13 cellular contexts compared by ENCODE assay signal in genomic region chr14:56115471-56115870, GRCh38. TPM values are rescaled to one million over a fixed set of nuclear protein-coding genes. Genes with fewer than 3 reads are reported as not detected.
DNase-seq lines count a peak whose midpoint lies in the region; ATAC-seq and TF ChIP-seq lines count a peak whose summit lies in the region.
"Had no signal": no experiment of that assay in that cellular context is flagged by ENCODE, and none has a peak within 500 bp of the region (broad histone marks: within the 10 kb centered on the region; RNA-seq: fewer than 3 reads in every experiment).

No MANE protein-coding gene starts in this region.

- no peaks in the 10 kb centered on the region for H3K36me3 Mint-ChIP-seq in natural killer cell
- H3K36me3 Mint-ChIP-seq in natural killer cell treated with Interleukin-12 subunit alpha and Interleukin-12 subunit beta and Interleukin-15 and Interleukin-18, amount 100 ng/mL, for 72 hours = no peaks in the 10 kb centered on the region
- no peaks in the 10 kb centered on the region for H3K36me3 Mint-ChIP-seq in immature natural killer cell

- intact Hi-C loops in natural killer cell (cut with micrococcal nuclease) = loop anchor here (5.0 to 10.0 kb wide), 3 partner anchors 311 to 1152 kb away; partner anchors contain the start of genes AP5M1, EXOC5 and KTN1
- intact Hi-C loops in spleen (cut with DNase I; ENCODE audit: low total_unique reads) = no loop called here

- H3K9me3 Mint-ChIP-seq in natural killer cell = no peaks in the 10 kb centered on the region
- no peaks in the 10 kb centered on the region for H3K9me3 Mint-ChIP-seq in natural killer cell treated with Interleukin-12 subunit alpha and Interleukin-12 subunit beta and Interleukin-15 and Interleukin-18, amount 100 ng/mL, for 72 hours
- peaks cover 0 to 2% (median 0%) of the 10 kb centered on the region in 6 donors for H3K9me3 Mint-ChIP-seq in immature natural killer cell
- H3K9me3 Mint-ChIP-seq: H9 had no signal

- peak overlapping the region; percentile 95 to 96 for H3K27ac Mint-ChIP-seq in natural killer cell
- H3K27ac Mint-ChIP-seq in natural killer cell treated with Interleukin-12 subunit alpha and Interleukin-12 subunit beta and Interleukin-15 and Interleukin-18, amount 100 ng/mL, for 72 hours = peak overlapping the region in 1 of 2 donors; percentile 43
- peak overlapping the region in 5 of 6 donors; percentile 3 to 86 (median 57) for H3K27ac Mint-ChIP-seq in immature natural killer cell
- H3K27ac Mint-ChIP-seq: H9 had no signal

- H3K27ac ChIP-seq in spleen = peak overlapping the region in 3 of 8 donors; percentile 96 to 99 (median 98)

- peaks cover 8 to 60% (median 32%) of the 10 kb centered on the region in 6 donors for H3K4me1 ChIP-seq in spleen

- no peak for DNase-seq in natural killer cell
- DNase-seq in natural killer cell treated with Interleukin-12 subunit alpha and Interleukin-12 subunit beta and Interleukin-15 and Interleukin-18, amount 100 ng/mL, for 72 hours (ENCODE audit: low spot score) = no peak
- DNase-seq in NCI-H82 (lab: John Stamatoyannopoulos, UW) = peak; percentile 100
- DNase-seq in immature natural killer cell = no peak
- peak; percentile 64 for DNase-seq in spleen
- DNase-seq in stimulated activated CD4-positive, alpha-beta T cell treated with anti-CD3 and anti-CD28 coated beads, Interleukin-4, amount 100 ng/mL, for 24 hours = no peak
- DNase-seq in stimulated activated naive CD4-positive, alpha-beta T cell treated with Interleukin-2 at 50 U/mL for 16 hours (lab: John Stamatoyannopoulos, UW) = no peak
- DNase-seq in HT-29 (ENCODE audit: low spot score) = no peak
- DNase-seq: H9, NCI-H146, NCI-H2107, SHP77 treated with DMSO at 0.1 percent for 48 hours had no signal

- no peaks in the 10 kb centered on the region for H3K36me3 ChIP-seq in spleen

- no peak for ATAC-seq in natural killer cell
- ATAC-seq in natural killer cell treated with Interleukin-12 subunit alpha and Interleukin-12 subunit beta and Interleukin-15 and Interleukin-18, amount 100 ng/mL, for 72 hours = no peak
- ATAC-seq: K562 had no signal

- H3K4me3 ChIP-seq in spleen = no peak overlapping the region
- H3K4me3 ChIP-seq: K562 had no signal

- TF ChIP-seq CTCF in natural killer cell (IDR thresholded peaks at IDR 0.05) = no peak
- TF ChIP-seq CTCF in spleen (IDR thresholded peaks at IDR 0.05 in 8 of 11, conservative IDR thresholded peaks at IDR 0.05 in 3 of 11) = no peak

- H3K4me1 Mint-ChIP-seq in natural killer cell (peaks cover 19 to 30% of the 10 kb centered on the region in 2 donors), immature natural killer cell (peaks cover 28 to 32% of the 10 kb centered on the region in 2 donors)
- peaks cover 19 to 24% of the 10 kb centered on the region in 2 donors for H3K4me1 Mint-ChIP-seq in natural killer cell treated with Interleukin-12 subunit alpha and Interleukin-12 subunit beta and Interleukin-15 and Interleukin-18, amount 100 ng/mL, for 72 hours (ENCODE audit: low read depth in 2 of 2)

- peaks cover 13 to 15% of the 10 kb centered on the region in 2 donors for H3K27me3 Mint-ChIP-seq in natural killer cell (ENCODE audit: low read depth in 2 of 2)
- peaks cover 7 to 39% of the 10 kb centered on the region in 2 donors for H3K27me3 Mint-ChIP-seq in natural killer cell treated with Interleukin-12 subunit alpha and Interleukin-12 subunit beta and Interleukin-15 and Interleukin-18, amount 100 ng/mL, for 72 hours
- H3K27me3 Mint-ChIP-seq in immature natural killer cell (ENCODE audit: low read depth in 3 of 3) = peaks cover 4 to 16% (median 11%) of the 10 kb centered on the region in 3 donors

- peaks cover 0 to 4% (median 0%) of the 10 kb centered on the region in 7 donors for H3K27me3 ChIP-seq in spleen (replicated peaks in 1 of 7)

- H3K9me3 ChIP-seq in spleen = no peaks in the 10 kb centered on the region

- WGBS in spleen, 5 donors = 88 to 100% (median 98%) methylated on average over 2 of the region's 2 CpGs

- TF ChIP-seq POLR2A in spleen (IDR thresholded peaks at IDR 0.05) = no peak

- no peak overlapping the region for H3K4me3 Mint-ChIP-seq in natural killer cell
- no peak overlapping the region for H3K4me3 Mint-ChIP-seq in natural killer cell treated with Interleukin-12 subunit alpha and Interleukin-12 subunit beta and Interleukin-15 and Interleukin-18, amount 100 ng/mL, for 72 hours
- H3K4me3 Mint-ChIP-seq in immature natural killer cell = no peak overlapping the region

RNA-seq across cellular contexts. Expression of gene PELI2, which starts 2.7 kb away (rescaled TPM):
- total RNA-seq in natural killer cell (10 to 100 TPM; 16.4 to 25.0 (median 24.9) TPM), spleen (10 to 100 TPM; 14.9 to 25.3 (median 20.3) TPM)
- total RNA-seq in natural killer cell treated with Interleukin-12 subunit alpha and Interleukin-12 subunit beta and Interleukin-15 and Interleukin-18, amount 100 ng/mL, for 72 hours = 1 to 10 TPM; 1.1 to 2.4 TPM
- polyA plus RNA-seq in immature natural killer cell (1 to 10 TPM; 2.6 to 3.7 (median 2.7) TPM), spleen (1 to 10 TPM; 2.1 to 3.0 (median 2.5) TPM)
- total RNA-seq in HT-29 (2014; rRNA removed; shearing (Covaris generic)) = 3.1 and 3.8 TPM in 2 replicates

Comparison
In these comparisons a context has a peak if more than half of its experiments do, and no peak if none do; other contexts are left out.
1. DNase-seq: peak in NCI-H82 (single experiment) and spleen (single experiment); none in natural killer cell (single experiment), natural killer cell treated with Interleukin-12 subunit alpha and Interleukin-12 subunit beta and Interleukin-15 and Interleukin-18, amount 100 ng/mL, for 72 hours (single experiment), immature natural killer cell (0 of 3), stimulated activated CD4-positive, alpha-beta T cell treated with anti-CD3 and anti-CD28 coated beads, Interleukin-4, amount 100 ng/mL, for 24 hours (single experiment), stimulated activated naive CD4-positive, alpha-beta T cell treated with Interleukin-2 at 50 U/mL for 16 hours (single experiment) and HT-29 (single experiment).